Comparison of ENCODE assay signal across 9 cellular contexts in genomic region chr20:45359406-45360148, GRCh38. TPM values are rescaled to one million over a fixed set of nuclear protein-coding genes. Genes with fewer than 3 reads are reported as not detected.
DNase-seq lines count a peak whose midpoint lies in the region; ATAC-seq and TF ChIP-seq lines count a peak whose summit lies in the region.
"Had no signal": no experiment of that assay in that cellular context is flagged by ENCODE, and none has a peak within 500 bp of the region (broad histone marks: within the 10 kb centered on the region; RNA-seq: fewer than 3 reads in every experiment).

No MANE protein-coding gene starts in this region.

- peaks cover 17% of the 10 kb centered on the region for H3K4me1 Mint-ChIP-seq in neural progenitor cell

- H3K9me3 Mint-ChIP-seq in neural progenitor cell, result no peaks in the 10 kb centered on the region

- no peaks in the 10 kb centered on the region for H3K36me3 ChIP-seq in heart left ventricle
- no peaks in the 10 kb centered on the region for H3K36me3 ChIP-seq in esophagus muscularis mucosa
- no peaks in the 10 kb centered on the region for H3K36me3 ChIP-seq in neural progenitor cell

- no peak overlapping the region for H3K4me2 ChIP-seq in neural progenitor cell

- no peak overlapping the region for H3K27ac Mint-ChIP-seq in neural progenitor cell

- DNase-seq in heart left ventricle (no peak), left ventricle myocardium superior (no peak), esophagus muscularis mucosa (ENCODE audit: extremely low spot score) (no peak), neural progenitor cell (ENCODE audit: low spot score) (peak; percentile 53), NOMO-1 treated with DMSO at 0.1 percent for 48 hours (lab: John Stamatoyannopoulos, UW; ENCODE audit: unreplicated experiment) (no peak)
- DNase-seq: NCI-H2081 treated with DMSO at 0.1 percent for 48 hours had no signal

- no peak overlapping the region for H2AFZ ChIP-seq in neural progenitor cell (replicated peaks)

- peaks cover 9% of the 10 kb centered on the region for H3K79me2 ChIP-seq in neural progenitor cell (ENCODE audit: low read depth)

- 45 to 64% (median 53%) methylated on average over 9 of the region's 9 CpGs for WGBS in heart left ventricle, 4 donors
- 32% methylated on average over 9 of the region's 9 CpGs for WGBS in esophagus muscularis mucosa

- no peak overlapping the region for H3K4me3 Mint-ChIP-seq in neural progenitor cell

- peaks cover 4% of the 10 kb centered on the region for H4K20me1 ChIP-seq in neural progenitor cell (ENCODE audit: low read depth)

- TF ChIP-seq CTCF in heart left ventricle (IDR thresholded peaks at IDR 0.05) (no peak), esophagus muscularis mucosa (IDR thresholded peaks at IDR 0.05) (no peak), neural progenitor cell (IDR thresholded peaks at IDR 0.05) (no peak)

- H3K4me3 ChIP-seq in heart left ventricle, result no peak overlapping the region
- no peak overlapping the region for H3K4me3 ChIP-seq in esophagus muscularis mucosa
- no peak overlapping the region for H3K4me3 ChIP-seq in neural progenitor cell

- no peaks in the 10 kb centered on the region for H3F3A ChIP-seq in neural progenitor cell (ENCODE audit: low read depth)

- TF ChIP-seq EP300 in esophagus muscularis mucosa (IDR thresholded peaks at IDR 0.05), result no peak

- H3K36me3 Mint-ChIP-seq in neural progenitor cell, result no peaks in the 10 kb centered on the region

- H3K9ac ChIP-seq in neural progenitor cell, result no peak overlapping the region

- H3K4me1 ChIP-seq in heart left ventricle (peaks cover 5 to 82% (median 40%) of the 10 kb centered on the region in 12 donors), esophagus muscularis mucosa (peaks cover 62 to 79% (median 72%) of the 10 kb centered on the region in 4 donors), neural progenitor cell (peaks cover 12% of the 10 kb centered on the region)

- intact Hi-C loops in heart left ventricle (cut with DNase I) (loop anchor here in 6 of 10 donors (2.0 to 5.0 kb wide), 4 partner anchors 17 to 58 kb away; partner anchors contain the start of gene PIGT (in 4 of the 6)), left ventricle myocardium superior (cut with micrococcal nuclease) (no loop called here), esophagus muscularis mucosa (cut with DNase I) (no loop called here)

- H3K27ac ChIP-seq in heart left ventricle (peak overlapping the region in 11 of 12 donors; percentile 88 to 98 (median 93)), esophagus muscularis mucosa (replicated peaks in 1 of 4) (peak overlapping the region; percentile 91 to 96 (median 93)), neural progenitor cell (no peak overlapping the region)

- ATAC-seq in heart left ventricle (no peak), left ventricle myocardium superior (no peak), HG03342 (IDR thresholded peaks at IDR 0.05; ENCODE audit: unreplicated experiment) (no peak), GM19455 (IDR thresholded peaks at IDR 0.05; ENCODE audit: unreplicated experiment) (no peak), HG02759 (IDR thresholded peaks at IDR 0.05; ENCODE audit: unreplicated experiment) (no peak)

- H3K27me3 ChIP-seq in heart left ventricle (no peaks in the 10 kb centered on the region), esophagus muscularis mucosa (no peaks in the 10 kb centered on the region), neural progenitor cell (no peaks in the 10 kb centered on the region)

- TF ChIP-seq POLR2A in heart left ventricle (IDR thresholded peaks at IDR 0.05) (no peak), esophagus muscularis mucosa (IDR thresholded peaks at IDR 0.05; ENCODE audit: low read depth) (no peak)

- H3K9me3 ChIP-seq in heart left ventricle (no peaks in the 10 kb centered on the region), esophagus muscularis mucosa (no peaks in the 10 kb centered on the region), neural progenitor cell (ENCODE audit: low read depth) (no peaks in the 10 kb centered on the region)

- H3K27me3 Mint-ChIP-seq in neural progenitor cell (ENCODE audit: insufficient read depth, low read depth), result peaks cover 5% of the 10 kb centered on the region

RNA-seq across cellular contexts. Expression of gene SYS1, which starts 3.4 kb away (rescaled TPM):
- total RNA-seq in heart left ventricle (10 to 100 TPM; 16.4 to 54.0 (median 23.0) TPM), left ventricle myocardium superior (22.6 TPM), esophagus muscularis mucosa (10 to 100 TPM; 28.2 to 48.4 (median 42.5) TPM), neural progenitor cell (ENCODE audit: low replicate concordance) (10.5 and 21.5 TPM in 2 replicates)
- polyA plus RNA-seq in heart left ventricle, result 10 to 100 TPM; 12.6 to 68.8 TPM

RNA-seq across cellular contexts. Expression of gene SDC4, which starts 11.4 kb away (rescaled TPM):
- 100 to 1,000 TPM in 2 of 9 donors, 10 to 100 TPM in 7; 62.1 to 140 (median 94.1) TPM for total RNA-seq in heart left ventricle
- polyA plus RNA-seq in heart left ventricle, result 100 to 1,000 TPM in 1 of 2 donors, 10 to 100 TPM in 1; 44.3 to 139 TPM
- total RNA-seq in left ventricle myocardium superior, result 76.9 TPM
- total RNA-seq in esophagus muscularis mucosa, result 100 to 1,000 TPM in 1 of 4 donors, 10 to 100 TPM in 3; 61.9 to 177 (median 72.2) TPM
- 19.3 and 27.6 TPM in 2 replicates for total RNA-seq in neural progenitor cell (ENCODE audit: low replicate concordance)

RNA-seq across cellular contexts. Expression of gene TP53TG5, which starts 18.5 kb away (rescaled TPM):
- total RNA-seq in heart left ventricle (1 to 10 TPM in 2 of 9 donors, under 1 TPM in 5, not detected in 2; 0.32 to 3.2 (median 0.76) TPM), left ventricle myocardium superior (2.1 TPM), esophagus muscularis mucosa (1 to 10 TPM in 2 of 4 donors, under 1 TPM in 1, not detected in 1; 0.17 to 2.1 (median 1.1) TPM), neural progenitor cell (ENCODE audit: low replicate concordance) (0.06 TPM in 1 of 2 replicates, not detected in the other)
- 1 to 10 TPM in 1 of 2 donors, under 1 TPM in 1; 0.40 to 1.5 TPM for polyA plus RNA-seq in heart left ventricle

RNA-seq across cellular contexts. Expression of gene DBNDD2, which starts 48.5 kb away (rescaled TPM):
- total RNA-seq in heart left ventricle, result 100 to 1,000 TPM; 209 to 395 (median 346) TPM
- polyA plus RNA-seq in heart left ventricle, result 100 to 1,000 TPM; 331 to 423 TPM
- 339 TPM for total RNA-seq in left ventricle myocardium superior
- total RNA-seq in esophagus muscularis mucosa, result 100 to 1,000 TPM in 2 of 4 donors, 10 to 100 TPM in 2; 63.0 to 130 (median 109) TPM
- total RNA-seq in neural progenitor cell (ENCODE audit: low replicate concordance), result 10.2 and 15.1 TPM in 2 replicates

RNA-seq across cellular contexts. Expression of gene MATN4, which starts 51.5 kb away (rescaled TPM):
- total RNA-seq in heart left ventricle (not detected), left ventricle myocardium superior (not detected), esophagus muscularis mucosa (under 1 TPM in 2 of 4 donors, not detected in 2; 0.17 to 0.33 TPM), neural progenitor cell (ENCODE audit: low replicate concordance) (0.06 TPM in 1 of 2 replicates, not detected in the other)
- not detected for polyA plus RNA-seq in heart left ventricle

Comparison
In these comparisons a context has a peak if more than half of its experiments do, and no peak if none do; other contexts are left out.
1. intact Hi-C loops: an anchor here in heart left ventricle (2.0 to 5.0 kb wide); none called in left ventricle myocardium superior and esophagus muscularis mucosa.